19 cellular contexts compared by ENCODE assay signal in genomic region chr4:179597301-179597700, GRCh38.
DNase-seq lines count a peak whose midpoint lies in the region; ATAC-seq, FAIRE-seq and TF ChIP-seq lines count a peak whose summit lies in the region.
"Had no signal": no experiment of that assay in that cellular context is flagged by ENCODE, and none has a peak within 500 bp of the region (broad histone marks: within the 10 kb centered on the region; RNA-seq: fewer than 3 reads in every experiment).

No MANE protein-coding gene starts in this region.

- TF ChIP-seq CTCF in GM23338 (conservative IDR thresholded peaks at IDR 0.05; ENCODE audit: low read depth in 2 of 2): no peak
- TF ChIP-seq CTCF in neural crest cell (conservative IDR thresholded peaks at IDR 0.05): no peak
- no peak for TF ChIP-seq CTCF in Caco-2 (IDR thresholded peaks at IDR 0.05; ENCODE audit: insufficient read depth in 1 of 2, low read depth in 1 of 2, low read length in 1 of 2, severe bottlenecking in 1 of 2, unreplicated experiment in 1 of 2)
- TF ChIP-seq CTCF in GM10248 (IDR thresholded peaks at IDR 0.05; ENCODE audit: control extremely low read depth, extremely low read depth, low read depth, missing control alignments): no peak

- CTCF ChIA-PET in Caco-2 (lab: Charles Lee) (no interaction called here), GM10248 (lab: Yijun Ruan, JAX) (no interaction called here)

- BruUV-seq in Caco-2 (replicated peaks; lab: Mats Ljungman, UMichigan): no TSS peak

- no peak for ATAC-seq in GM23338
- ATAC-seq: CD8-positive, alpha-beta T cell; HepG2 had no signal

- H3K9me3 ChIP-seq in Caco-2 (no peaks in the 10 kb centered on the region), small intestine (ENCODE audit: control insufficient read depth, low read depth) (no peaks in the 10 kb centered on the region)
- H3K9me3 ChIP-seq: BLaER1 treated with 17β-estradiol and CSF1 and Interleukin-3, amounts not matched to agents 10 nM and 100 nM had no signal

- no peaks in the 10 kb centered on the region for H3K79me2 ChIP-seq in GM23338 (replicated peaks; ENCODE audit: insufficient read depth)

- H3K4me3 ChIP-seq in GM23338 (no peak overlapping the region), Caco-2 (ENCODE audit: low read depth, low read length) (no peak overlapping the region), small intestine (ENCODE audit: low read depth in 1 of 2, low read length in 2 of 2) (no peak overlapping the region)
- H3K4me3 ChIP-seq: BLaER1 treated with 17β-estradiol and CSF1 and Interleukin-3, amounts not matched to agents 10 nM and 100 nM; GM23248 had no signal

- H3F3A ChIP-seq in GM23338 (replicated peaks; ENCODE audit: low read depth): no peaks in the 10 kb centered on the region

- H2AFZ ChIP-seq in GM23338: peak overlapping the region; percentile 43; the same call in 1 of the 2 replicates
- H2AFZ ChIP-seq: GM23248 had no signal

- H3K27me3 Mint-ChIP-seq in GM23338 (ENCODE audit: insufficient read depth, low read depth, poor library complexity) (no peaks in the 10 kb centered on the region), neural crest cell (ENCODE audit: low read depth) (no peaks in the 10 kb centered on the region), Caco-2 (ENCODE audit: insufficient read depth, unreplicated experiment) (no peaks in the 10 kb centered on the region)
- H3K27me3 Mint-ChIP-seq: B cell had no signal

- H4K20me1 ChIP-seq in GM23338 (replicated peaks; ENCODE audit: insufficient read depth): no peaks in the 10 kb centered on the region
- H4K20me1 ChIP-seq: BLaER1 treated with 17β-estradiol and CSF1 and Interleukin-3, amounts not matched to agents 10 nM and 100 nM had no signal

- H3K36me3 ChIP-seq in GM23338 (ENCODE audit: insufficient read depth): no peaks in the 10 kb centered on the region
- H3K36me3 ChIP-seq in Caco-2 (ENCODE audit: control insufficient read depth, insufficient read depth, low read length): no peaks in the 10 kb centered on the region
- H3K36me3 ChIP-seq in small intestine (ENCODE audit: control insufficient read depth in 2 of 2, insufficient read depth in 2 of 2, low read length in 2 of 2): no peaks in the 10 kb centered on the region
- H3K36me3 ChIP-seq: BLaER1 treated with 17β-estradiol and CSF1 and Interleukin-3, amounts not matched to agents 10 nM and 100 nM had no signal

- no peak overlapping the region for H3K4me2 ChIP-seq in GM23338
- H3K4me2 ChIP-seq: BLaER1 treated with 17β-estradiol and CSF1 and Interleukin-3, amounts not matched to agents 10 nM and 100 nM had no signal

- no peaks in the 10 kb centered on the region for H3K36me3 Mint-ChIP-seq in GM23338 (ENCODE audit: low read depth)
- no peaks in the 10 kb centered on the region for H3K36me3 Mint-ChIP-seq in neural crest cell (ENCODE audit: low read depth)
- no peaks in the 10 kb centered on the region for H3K36me3 Mint-ChIP-seq in Caco-2 (ENCODE audit: insufficient read depth, unreplicated experiment)
- H3K36me3 Mint-ChIP-seq: CD8-positive, alpha-beta T cell had no signal

- no peak overlapping the region for H3K27ac ChIP-seq in GM23338 (ENCODE audit: low read depth)
- no peak overlapping the region for H3K27ac ChIP-seq in small intestine (ENCODE audit: low read depth in 1 of 2, low read length in 1 of 2)
- H3K27ac ChIP-seq: BLaER1 treated with 17β-estradiol and CSF1 and Interleukin-3, amounts not matched to agents 10 nM and 100 nM; GM23248 had no signal

- no peaks in the 10 kb centered on the region for H3K9me2 ChIP-seq in GM23338 (ENCODE audit: insufficient read depth)

- POLR2A ChIA-PET in Caco-2 (lab: Charles Lee): no interaction called here
- POLR2A ChIA-PET in GM10248 (lab: Yijun Ruan, JAX): no interaction called here

- intact Hi-C loops in Caco-2 (cut with micrococcal nuclease; ENCODE audit: unreplicated experiment): no loop called here

- H3K27me3 ChIP-seq in GM23338 (ENCODE audit: insufficient read depth): no peaks in the 10 kb centered on the region
- H3K27me3 ChIP-seq in Caco-2 (replicated peaks; ENCODE audit: control insufficient read depth, insufficient read depth, low read length): no peaks in the 10 kb centered on the region
- no peaks in the 10 kb centered on the region for H3K27me3 ChIP-seq in small intestine (ENCODE audit: control insufficient read depth in 2 of 2, insufficient read depth in 2 of 2, low read length in 2 of 2)
- H3K27me3 ChIP-seq: BLaER1 treated with 17β-estradiol and CSF1 and Interleukin-3, amounts not matched to agents 10 nM and 100 nM had no signal

- H3K27ac Mint-ChIP-seq in GM23338 (no peak overlapping the region), neural crest cell (ENCODE audit: unreplicated experiment) (peak overlapping the region; percentile 17), Caco-2 (ENCODE audit: unreplicated experiment) (no peak overlapping the region)
- H3K27ac Mint-ChIP-seq: B cell; CD8-positive, alpha-beta T cell had no signal

- no peak for FAIRE-seq in small intestine (lab: Jason Lieb, UNC)
- FAIRE-seq: G401.6, GM12892, GM18507, HepG2 had no signal

- H3K9me3 Mint-ChIP-seq in GM23338: no peaks in the 10 kb centered on the region
- H3K9me3 Mint-ChIP-seq in neural crest cell: no peaks in the 10 kb centered on the region
- no peaks in the 10 kb centered on the region for H3K9me3 Mint-ChIP-seq in Caco-2 (ENCODE audit: unreplicated experiment)
- H3K9me3 Mint-ChIP-seq: CD8-positive, alpha-beta T cell had no signal

- 32 to 50% (median 37%) methylated on average over 2 of the region's 2 CpGs for WGBS in small intestine, 3 donors

- H3K4me1 Mint-ChIP-seq in GM23338 (no peaks in the 10 kb centered on the region), neural crest cell (peaks cover 4% of the 10 kb centered on the region), Caco-2 (ENCODE audit: low read depth, unreplicated experiment) (no peaks in the 10 kb centered on the region)
- H3K4me1 Mint-ChIP-seq: B cell had no signal

- DNase-seq in GM23338 (ENCODE audit: low spot score) (no peak), SK-MEL-5 (ENCODE audit: low read depth, low spot score) (peak; percentile 34), foreskin melanocyte (peak; percentile 51), neural crest cell (ENCODE audit: low read depth, low spot score) (no peak), KBM-7 (no peak), Caco-2 (no peak), small intestine (no peak), GM10248 (ENCODE audit: extremely low spot score) (no peak)
- DNase-seq: 8988T; CD8-positive, alpha-beta T cell; DMS 273 treated with DMSO at 0.1 percent for 48 hours; GM23248; H7 had no signal

- in situ Hi-C loops in SK-MEL-5 (cut with HindIII; ENCODE audit: low pct_unique_long_range_greater_than_20kb, low sequenced_read_pairs) (no loop called here), KBM-7 (cut with MboI; ENCODE audit: low pct_unique_long_range_greater_than_20kb, low sequenced_read_pairs) (no loop called here)

- H3K4me3 Mint-ChIP-seq in GM23338: no peak overlapping the region
- H3K4me3 Mint-ChIP-seq in neural crest cell: no peak overlapping the region
- no peak overlapping the region for H3K4me3 Mint-ChIP-seq in Caco-2 (ENCODE audit: unreplicated experiment)
- H3K4me3 Mint-ChIP-seq: B cell; CD8-positive, alpha-beta T cell had no signal

- no peaks in the 10 kb centered on the region for H3K4me1 ChIP-seq in GM23338 (ENCODE audit: insufficient read depth)
- H3K4me1 ChIP-seq in Caco-2: no peaks in the 10 kb centered on the region
- H3K4me1 ChIP-seq in small intestine (ENCODE audit: control insufficient read depth in 2 of 2, insufficient read depth in 1 of 2, low read depth in 1 of 2, low read length in 1 of 2): no peaks in the 10 kb centered on the region

TF ChIP-seq in GM23338, 12 proteins besides CTCF, POLR2A, EP300 and RAD21 (continues in another document):
- TF ChIP-seq JUNB (IDR thresholded peaks at IDR 0.05; ENCODE audit: unreplicated experiment) (no peak), EZH2 (IDR thresholded peaks at IDR 0.05; ENCODE audit: low read depth, unreplicated experiment) (no peak), EZH2phosphoT487 (IDR thresholded peaks at IDR 0.05; ENCODE audit: unreplicated experiment) (no peak), ZNF114 (CRISPR knock-in tag; IDR thresholded peaks at IDR 0.05) (no peak), CREB1 (CRISPR knock-in tag; IDR thresholded peaks at IDR 0.05; ENCODE audit: low read depth) (no peak), NANOG (IDR thresholded peaks at IDR 0.05; ENCODE audit: borderline replicate concordance) (no peak), STAT1 (IDR thresholded peaks at IDR 0.05; ENCODE audit: unreplicated experiment) (no peak), ZNF331 (CRISPR knock-in tag; IDR thresholded peaks at IDR 0.05; ENCODE audit: low read depth) (no peak)

Comparison
In these comparisons a context has a peak if more than half of its experiments do, and no peak if none do; other contexts are left out.
1. DNase-seq: peak in SK-MEL-5 (single experiment) and foreskin melanocyte (single experiment); none in GM23338 (single experiment), neural crest cell (single experiment), KBM-7 (single experiment), Caco-2 (0 of 2), small intestine (single experiment) and GM10248 (single experiment).